1 cellular context compared by ENCODE assay signal in the genomic region with DNA sequence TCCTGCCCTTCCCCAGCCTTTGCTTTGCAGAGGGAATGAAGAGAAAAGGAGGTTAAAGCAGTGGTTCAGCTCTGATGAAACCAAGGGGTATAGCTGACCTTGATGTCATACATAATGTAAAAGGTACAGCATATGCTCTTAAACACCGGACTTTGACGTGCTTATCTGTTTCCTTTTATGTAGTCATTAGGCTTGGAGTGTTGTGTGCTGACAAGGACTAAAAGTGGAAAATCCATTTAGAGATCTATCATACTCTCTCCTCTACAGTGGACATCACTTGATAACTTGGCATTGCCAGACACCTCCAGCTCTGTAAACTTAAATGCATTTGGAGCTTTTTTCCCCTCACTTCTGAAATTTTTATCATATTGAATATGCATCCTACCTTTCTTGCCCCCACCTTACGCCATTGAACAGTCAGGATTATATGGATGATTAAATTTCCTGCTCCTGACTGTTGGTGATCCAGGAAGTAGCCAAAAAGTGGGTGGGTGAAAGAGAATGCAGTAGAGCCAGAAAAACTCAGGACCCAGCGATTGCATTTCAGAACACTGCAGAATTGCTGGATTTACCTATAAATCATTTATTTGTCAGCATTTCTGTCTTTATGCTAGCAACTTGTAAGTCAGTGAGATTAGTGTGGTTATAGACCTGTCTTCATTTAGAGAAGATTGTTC.
TF ChIP-seq lines count a peak whose summit lies in the region.

No MANE protein-coding gene starts in this region.

TF ChIP-seq in endothelial cell of umbilical vein, 7 proteins besides CTCF, POLR2A, EP300 and RAD21:
- TF ChIP-seq, protein P1, sequence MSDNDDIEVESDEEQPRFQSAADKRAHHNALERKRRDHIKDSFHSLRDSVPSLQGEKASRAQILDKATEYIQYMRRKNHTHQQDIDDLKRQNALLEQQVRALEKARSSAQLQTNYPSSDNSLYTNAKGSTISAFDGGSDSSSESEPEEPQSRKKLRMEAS (IDR thresholded peaks at IDR 0.05; ENCODE audit: insufficient read depth, insufficient read length), result no peak
- no peak for TF ChIP-seq POLR2AphosphoS5 (IDR thresholded peaks at IDR 0.05; ENCODE audit: insufficient read depth, low read depth, low read length)
- no peak for TF ChIP-seq EZH2 (IDR thresholded peaks at IDR 0.05; ENCODE audit: borderline replicate concordance, low read depth, low read length, severe bottlenecking)
- TF ChIP-seq FOS (IDR thresholded peaks at IDR 0.05; ENCODE audit: borderline replicate concordance, insufficient read depth, low read length), result no peak
- TF ChIP-seq MYC (IDR thresholded peaks at IDR 0.05; ENCODE audit: low read depth, low read length), result no peak
- TF ChIP-seq JUN (IDR thresholded peaks at IDR 0.05; ENCODE audit: borderline replicate concordance, insufficient read depth, insufficient read length, low read depth), result no peak
- no peak for TF ChIP-seq GATA2 (IDR thresholded peaks at IDR 0.05; ENCODE audit: insufficient read depth, insufficient read length, low read depth, low read length)
